Comparison of ENCODE assay signal across 20 cellular contexts in genomic region chr11:34696876-34697275, GRCh38.
"Had no signal": no experiment of that assay in that cellular context is flagged by ENCODE, and none has a peak within 500 bp of the region (broad histone marks: within the 10 kb centered on the region; RNA-seq: fewer than 3 reads in every experiment).

No MANE protein-coding gene starts in this region.

- H3K27ac ChIP-seq: colonic mucosa, esophagus muscularis mucosa, gastrocnemius medialis, heart right ventricle, left lung, lower lobe of right lung had no signal

- H3K36me3 ChIP-seq: colonic mucosa, esophagus muscularis mucosa, gastrocnemius medialis, heart right ventricle, left lung, lower lobe of right lung had no signal

- H3K9me3 Mint-ChIP-seq: effector memory CD8-positive, alpha-beta T cell had no signal

- H3K36me3 Mint-ChIP-seq: naive thymus-derived CD4-positive, alpha-beta T cell had no signal

- H3K4me3 ChIP-seq: colonic mucosa, esophagus muscularis mucosa, gastrocnemius medialis, heart right ventricle, left lung, lower lobe of right lung had no signal

- H3K4me3 Mint-ChIP-seq: dendritic cell treated with granulocyte-macrophage colony-stimulating factor and Interleukin-4, amounts not matched to agents 40 ng/mL and 50 ng/mL, for 4 days; effector memory CD8-positive, alpha-beta T cell; naive thymus-derived CD4-positive, alpha-beta T cell had no signal

- DNase-seq: colonic mucosa; cortex of kidney; effector CD8-positive, alpha-beta T cell; effector memory CD8-positive, alpha-beta T cell; foreskin fibroblast; foreskin melanocyte; gastrocnemius medialis; glutamatergic neuron; head of caudate nucleus; heart right ventricle; hippocampal formation; left cardiac atrium; left lung; left ventricle myocardium superior; lower lobe of right lung; mesenchymal stem cell; midbrain; naive thymus-derived CD4-positive, alpha-beta T cell had no signal

- H3K27me3 ChIP-seq: colonic mucosa, esophagus muscularis mucosa, gastrocnemius medialis, heart right ventricle, left lung had no signal

- H3K4me1 ChIP-seq: colonic mucosa, esophagus muscularis mucosa, gastrocnemius medialis, heart right ventricle, left lung, lower lobe of right lung had no signal

- H3K27ac Mint-ChIP-seq: dendritic cell treated with granulocyte-macrophage colony-stimulating factor and Interleukin-4, amounts not matched to agents 40 ng/mL and 50 ng/mL, for 4 days; effector memory CD8-positive, alpha-beta T cell; naive thymus-derived CD4-positive, alpha-beta T cell had no signal

- H3K9me3 ChIP-seq: colonic mucosa, gastrocnemius medialis had no signal

- ATAC-seq: effector memory CD8-positive, alpha-beta T cell; gastrocnemius medialis; heart right ventricle; left cardiac atrium; left lung; left ventricle myocardium superior; lower lobe of right lung; naive thymus-derived CD4-positive, alpha-beta T cell had no signal
